In the genomic region with DNA sequence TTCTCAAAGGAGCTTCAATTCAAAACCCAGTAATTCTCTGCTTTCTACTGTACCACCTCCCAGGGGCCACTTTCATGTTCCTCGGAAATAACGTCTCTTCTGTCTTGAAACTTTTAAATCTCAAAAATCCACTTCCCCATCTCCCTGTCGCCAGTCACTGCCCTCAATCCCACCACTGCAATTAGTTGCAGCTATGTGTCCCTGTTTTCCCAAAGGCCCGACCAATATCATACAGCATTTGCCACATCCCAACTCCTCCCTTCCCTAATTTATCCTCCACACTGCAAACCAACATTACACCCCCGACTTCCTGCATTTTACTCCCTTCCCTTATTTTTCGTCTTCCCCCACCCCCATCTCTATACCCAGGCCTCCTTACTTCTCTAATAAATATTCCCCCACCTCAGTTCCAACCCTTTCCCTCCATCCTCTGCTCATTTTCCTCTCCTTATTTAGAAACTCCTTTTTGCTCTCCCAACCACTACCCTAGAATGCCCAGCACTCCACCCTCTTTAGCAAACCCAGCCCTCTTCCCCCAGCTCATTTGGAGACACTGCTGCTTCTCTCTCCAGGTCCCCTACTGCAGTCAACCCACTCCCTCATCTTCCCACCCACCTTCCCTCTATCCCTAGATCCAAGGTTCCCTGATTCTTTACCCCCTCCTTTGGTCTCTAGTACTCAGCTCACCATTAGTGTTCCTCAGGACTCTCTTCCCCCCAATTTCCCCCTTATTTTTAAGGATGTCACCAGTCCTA, we compare ENCODE assay signal across 8 cellular contexts. TPM values are rescaled to one million over a fixed set of nuclear protein-coding genes. Genes with fewer than 3 reads are reported as not detected.
A peak's percentile ranks its signal among the peaks of the same experiment; 100 is the strongest.
DNase-seq lines count a peak whose midpoint lies in the region; ATAC-seq and TF ChIP-seq lines count a peak whose summit lies in the region.

No MANE protein-coding gene starts in this region.

- POLR2A ChIA-PET in CD4-positive, alpha-beta T cell (lab: Charles Lee), result interaction anchor here (0.7 to 0.8 kb wide), 2 partner anchors 9 to 60 kb away, joined by 4 read pairs; no protein-coding TSS in a partner anchor

- ATAC-seq in CD4-positive, alpha-beta T cell (ENCODE audit: poor library complexity), result no peak
- ATAC-seq in natural killer cell treated with Interleukin-12 subunit alpha and Interleukin-12 subunit beta and Interleukin-15 and Interleukin-18, amount 100 ng/mL, for 72 hours, result no peak
- no peak for ATAC-seq in GM18873 (IDR thresholded peaks at IDR 0.05; ENCODE audit: low FRiP score, unreplicated experiment)

- H3K9me3 ChIP-seq in CD4-positive, alpha-beta T cell (ENCODE audit: control insufficient read depth, low read length), result no peaks in the 10 kb centered on the region
- H3K9me3 ChIP-seq in HUES48 (ENCODE audit: control insufficient read depth, insufficient read depth, low read length), result no peaks in the 10 kb centered on the region
- H3K9me3 ChIP-seq in WERI-Rb-1 (ENCODE audit: severe bottlenecking), result no peaks in the 10 kb centered on the region

- peaks cover 49% of the 10 kb centered on the region for H3K4me1 ChIP-seq in HUES48 (ENCODE audit: control insufficient read depth, insufficient read depth, low read length)

- H3K27me3 Mint-ChIP-seq in CD4-positive, alpha-beta T cell, result peaks cover 4% of the 10 kb centered on the region
- H3K27me3 Mint-ChIP-seq in natural killer cell treated with Interleukin-12 subunit alpha and Interleukin-12 subunit beta and Interleukin-15 and Interleukin-18, amount 100 ng/mL, for 72 hours, result peaks cover 9 to 10% of the 10 kb centered on the region in 2 donors

- CTCF ChIA-PET in CD4-positive, alpha-beta T cell (lab: Charles Lee), result interaction anchor here (0.8 kb wide), 1 partner anchor 13 kb away, joined by 3 read pairs; no protein-coding TSS in a partner anchor

- no peaks in the 10 kb centered on the region for H3K9me3 Mint-ChIP-seq in CD4-positive, alpha-beta T cell
- H3K9me3 Mint-ChIP-seq in natural killer cell treated with Interleukin-12 subunit alpha and Interleukin-12 subunit beta and Interleukin-15 and Interleukin-18, amount 100 ng/mL, for 72 hours, result no peaks in the 10 kb centered on the region

- no peak for TF ChIP-seq CTCF in CD4-positive, alpha-beta T cell (IDR thresholded peaks at IDR 0.05)
- TF ChIP-seq CTCF in WERI-Rb-1 (IDR thresholded peaks at IDR 0.05; ENCODE audit: low read depth, low read length) (no peak), fibroblast of pulmonary artery (IDR thresholded peaks at IDR 0.05; ENCODE audit: low read length, missing control alignments) (no peak)

- H3K4me3 Mint-ChIP-seq in CD4-positive, alpha-beta T cell, result peak overlapping the region; percentile 93
- peak overlapping the region; percentile 98 for H3K4me3 Mint-ChIP-seq in natural killer cell treated with Interleukin-12 subunit alpha and Interleukin-12 subunit beta and Interleukin-15 and Interleukin-18, amount 100 ng/mL, for 72 hours

- H3K27ac ChIP-seq in CD4-positive, alpha-beta T cell (ENCODE audit: low read depth, low read length), result no peak overlapping the region
- peak overlapping the region; percentile 38 for H3K27ac ChIP-seq in HUES48 (ENCODE audit: low read depth, low read length)
- H3K27ac ChIP-seq in WERI-Rb-1, result peak overlapping the region; percentile 64; the same call in 1 of the 2 replicates

- intact Hi-C loops in CD4-positive, alpha-beta T cell (cut with DNase I, micrococcal nuclease), result loop anchor here (5.0 to 10.0 kb wide), 8 partner anchors 577 to 1517 kb away; a partner anchor contains a TSS

- peak overlapping the region; percentile 39; the same call in 1 of the 2 replicates for H3K9ac ChIP-seq in HUES48 (ENCODE audit: low read depth, low read length)

- no peaks in the 10 kb centered on the region for H3K27me3 ChIP-seq in CD4-positive, alpha-beta T cell (ENCODE audit: control insufficient read depth, insufficient read depth, low read length)
- H3K27me3 ChIP-seq in HUES48 (ENCODE audit: control insufficient read depth, insufficient read depth, low read length) (no peaks in the 10 kb centered on the region; the same call in 1 of the 2 replicates), WERI-Rb-1 (ENCODE audit: insufficient read depth, low read depth, severe bottlenecking) (no peaks in the 10 kb centered on the region)

- H3K36me3 ChIP-seq in HUES48 (ENCODE audit: control insufficient read depth, insufficient read depth, low read length) (no peaks in the 10 kb centered on the region), WERI-Rb-1 (no peaks in the 10 kb centered on the region)

- H3K4me3 ChIP-seq in HUES48 (ENCODE audit: low read depth, low read length) (peak overlapping the region; percentile 82), WERI-Rb-1 (ENCODE audit: low read depth, low read length) (peak overlapping the region; percentile 88), fibroblast of pulmonary artery (replicated peaks; ENCODE audit: low read depth, low read length) (peak overlapping the region; percentile 91)

- H3K27ac Mint-ChIP-seq in CD4-positive, alpha-beta T cell, result peak overlapping the region; percentile 55
- peak overlapping the region; percentile 59 to 85 for H3K27ac Mint-ChIP-seq in natural killer cell treated with Interleukin-12 subunit alpha and Interleukin-12 subunit beta and Interleukin-15 and Interleukin-18, amount 100 ng/mL, for 72 hours

- peaks cover 4% of the 10 kb centered on the region for H3K36me3 Mint-ChIP-seq in CD4-positive, alpha-beta T cell (ENCODE audit: low read depth)
- H3K36me3 Mint-ChIP-seq in natural killer cell treated with Interleukin-12 subunit alpha and Interleukin-12 subunit beta and Interleukin-15 and Interleukin-18, amount 100 ng/mL, for 72 hours, result no peaks in the 10 kb centered on the region

- DNase-seq in CD4-positive, alpha-beta T cell, result no peak
- DNase-seq in WERI-Rb-1 (no peak), fibroblast of pulmonary artery (ENCODE audit: low read depth) (peak; percentile 75), NCI-H1694 treated with DMSO at 0.1 percent for 48 hours (lab: John Stamatoyannopoulos, UW) (no peak), SHP77 (lab: John Stamatoyannopoulos, UW) (no peak)
- DNase-seq in natural killer cell treated with Interleukin-12 subunit alpha and Interleukin-12 subunit beta and Interleukin-15 and Interleukin-18, amount 100 ng/mL, for 72 hours (ENCODE audit: low spot score), result no peak

- H3K4me1 Mint-ChIP-seq in CD4-positive, alpha-beta T cell (ENCODE audit: low read depth), result peaks cover 59% of the 10 kb centered on the region
- peaks cover 47 to 54% of the 10 kb centered on the region in 2 donors for H3K4me1 Mint-ChIP-seq in natural killer cell treated with Interleukin-12 subunit alpha and Interleukin-12 subunit beta and Interleukin-15 and Interleukin-18, amount 100 ng/mL, for 72 hours (ENCODE audit: low read depth in 2 of 2)

RNA-seq across cellular contexts. Expression of a gene that starts 1.1 kb away (rescaled TPM):
- 10 to 100 TPM in 1 of 2 experiments, 1 to 10 TPM in 1; 9.3 to 13.5 TPM for total RNA-seq in CD4-positive, alpha-beta T cell
- total RNA-seq in natural killer cell treated with Interleukin-12 subunit alpha and Interleukin-12 subunit beta and Interleukin-15 and Interleukin-18, amount 100 ng/mL, for 72 hours, result 10 to 100 TPM; 57.7 to 66.2 TPM

RNA-seq across cellular contexts. Expression of a gene that starts 52.1 kb away (rescaled TPM):
- not detected for total RNA-seq in CD4-positive, alpha-beta T cell
- total RNA-seq in natural killer cell treated with Interleukin-12 subunit alpha and Interleukin-12 subunit beta and Interleukin-15 and Interleukin-18, amount 100 ng/mL, for 72 hours, result 1 to 10 TPM in 1 of 2 donors, under 1 TPM in 1; 0.90 to 2.0 TPM

Comparison
In these comparisons a context has a peak if more than half of its experiments do, and no peak if none do; other contexts are left out.
1. RNA of a gene that starts 1.1 kb away (total RNA-seq): 57.7 to 66.2 TPM in natural killer cell treated with Interleukin-12 subunit alpha and Interleukin-12 subunit beta and Interleukin-15 and Interleukin-18, amount 100 ng/mL, for 72 hours; 9.3 to 13.5 TPM in CD4-positive, alpha-beta T cell; every median in the first group is over 4 times any median in the second.
2. Peak in every context shown above with its lines, with median percentiles within 50 percentile points of each other: H3K4me3 ChIP-seq.